Comparison of ENCODE assay signal across 18 cellular contexts in the genomic region with DNA sequence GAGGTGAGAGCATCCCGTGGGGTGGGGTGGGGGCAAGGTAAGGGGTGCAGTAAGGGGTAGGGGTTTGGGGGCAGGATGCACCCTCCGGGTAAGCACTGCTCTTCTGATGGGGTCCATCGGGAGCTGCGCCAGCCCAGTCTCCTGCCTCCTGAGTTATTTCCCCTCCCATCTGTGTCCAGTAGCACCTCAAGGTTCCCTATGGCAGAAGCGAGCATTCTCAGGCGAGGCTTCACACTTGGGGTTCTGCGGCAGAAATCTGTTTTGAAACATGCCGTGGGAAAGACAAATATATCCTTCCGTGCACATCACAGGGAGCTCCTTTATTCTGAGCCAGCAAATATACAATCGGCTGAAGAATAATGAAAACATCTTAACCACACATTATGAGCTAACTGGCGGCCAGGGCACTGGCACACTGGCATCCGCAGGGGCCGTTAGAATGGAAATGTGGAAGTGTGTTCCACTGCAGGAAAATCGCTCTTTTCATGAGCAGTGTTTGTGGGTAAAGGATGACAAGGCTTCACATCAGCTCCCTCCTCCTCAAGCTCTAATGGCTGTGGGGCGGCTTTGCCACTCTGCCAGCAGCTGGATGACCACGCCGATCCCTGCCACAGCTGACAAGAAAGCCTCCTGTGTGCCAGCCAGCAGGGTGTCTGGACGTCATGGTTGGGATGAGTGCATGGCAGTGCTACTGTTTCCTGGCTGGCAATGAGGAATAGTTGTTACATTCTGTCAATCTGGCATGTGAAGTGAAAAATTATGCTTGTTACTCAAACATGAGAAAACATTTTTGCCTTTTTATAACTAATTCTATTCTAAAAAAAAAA. TPM values are rescaled to one million over a fixed set of nuclear protein-coding genes. Genes with fewer than 3 reads are reported as not detected.
DNase-seq lines count a peak whose midpoint lies in the region; ATAC-seq and TF ChIP-seq lines count a peak whose summit lies in the region.
"Had no signal": no experiment of that assay in that cellular context is flagged by ENCODE, and none has a peak within 500 bp of the region (broad histone marks: within the 10 kb centered on the region; RNA-seq: fewer than 3 reads in every experiment).

No MANE protein-coding gene starts in this region.

- peaks cover 2 to 72% of the 10 kb centered on the region in 2 donors for H3K36me3 ChIP-seq in psoas muscle (ENCODE audit: insufficient read depth in 1 of 2, low read depth in 1 of 2)

- in situ Hi-C loops in astrocyte of the cerebellum (cut with HindIII; ENCODE audit: low sequenced_read_pairs): no loop called here

- peaks cover 33% of the 10 kb centered on the region for H3K36me3 Mint-ChIP-seq in stimulated activated memory B cell treated with anti-CD40 and anti-IgM and Interleukin-4, amounts not matched to agents 10 μg/mL and 1 μg/mL and 100 μg/mL, for 72 hours

- no peaks in the 10 kb centered on the region for H3K27me3 Mint-ChIP-seq in stimulated activated memory B cell treated with anti-CD40 and anti-IgM and Interleukin-4, amounts not matched to agents 10 μg/mL and 1 μg/mL and 100 μg/mL, for 72 hours
- H3K27me3 Mint-ChIP-seq: CD4-positive, CD25-positive, alpha-beta regulatory T cell had no signal

- no peak overlapping the region for H3K27ac ChIP-seq in psoas muscle
- H3K27ac ChIP-seq: A549 had no signal

- DNase-seq in Ammon's horn (ENCODE audit: low spot score) (peak; percentile 81), astrocyte of the cerebellum (ENCODE audit: low read depth) (peak; percentile 59), medulla oblongata (ENCODE audit: extremely low spot score) (peak; percentile 85), psoas muscle (no peak), GM10266 (ENCODE audit: extremely low spot score) (no peak), NCI-H510A treated with DMSO at 0.1 percent for 48 hours (lab: John Stamatoyannopoulos, UW) (no peak)
- DNase-seq in effector CD8-positive, alpha-beta T cell (lab: John Stamatoyannopoulos, UW): no peak
- DNase-seq: CD4-positive, CD25-positive, alpha-beta regulatory T cell; MM.1S; NCI-H1930; NCI-H2171 treated with DMSO at 0.1 percent for 48 hours; NCI-H82 had no signal

- H3K4me3 ChIP-seq in astrocyte of the cerebellum (ENCODE audit: low read depth, low read length) (no peak overlapping the region), psoas muscle (no peak overlapping the region)
- H3K4me3 ChIP-seq: A549, GM12878, HAP-1 had no signal

- H3K27me3 ChIP-seq in psoas muscle (ENCODE audit: insufficient read depth in 3 of 3, low read length in 2 of 3): no peaks in the 10 kb centered on the region

- H3K4me1 Mint-ChIP-seq in stimulated activated memory B cell treated with anti-CD40 and anti-IgM and Interleukin-4, amounts not matched to agents 10 μg/mL and 1 μg/mL and 100 μg/mL, for 72 hours: no peaks in the 10 kb centered on the region
- H3K4me1 Mint-ChIP-seq: CD4-positive, CD25-positive, alpha-beta regulatory T cell had no signal

- no peaks in the 10 kb centered on the region for H3K9me3 Mint-ChIP-seq in stimulated activated memory B cell treated with anti-CD40 and anti-IgM and Interleukin-4, amounts not matched to agents 10 μg/mL and 1 μg/mL and 100 μg/mL, for 72 hours

- H3K4me1 ChIP-seq in psoas muscle: no peaks in the 10 kb centered on the region
- H3K4me1 ChIP-seq: A549, HAP-1 had no signal

- 67 to 69% (median 67%) methylated on average over 18 of the region's 18 CpGs for WGBS in psoas muscle, 3 donors

- H3K9me3 ChIP-seq in psoas muscle: no peaks in the 10 kb centered on the region
- H3K9me3 ChIP-seq: A549, HAP-1 had no signal

- intact Hi-C loops in psoas muscle (cut with DNase I): no loop called here

- peak in 3 of 4 donors; percentile 60 to 77 (median 74) for ATAC-seq in psoas muscle
- no peak for ATAC-seq in stimulated activated memory B cell treated with anti-CD40 and anti-IgM and Interleukin-4, amounts not matched to agents 10 μg/mL and 1 μg/mL and 100 μg/mL, for 72 hours
- ATAC-seq: A549, GM12878, Panc1 had no signal

- no peak overlapping the region for H3K4me3 Mint-ChIP-seq in stimulated activated memory B cell treated with anti-CD40 and anti-IgM and Interleukin-4, amounts not matched to agents 10 μg/mL and 1 μg/mL and 100 μg/mL, for 72 hours
- H3K4me3 Mint-ChIP-seq: CD4-positive, CD25-positive, alpha-beta regulatory T cell had no signal

- no peak overlapping the region for H3K27ac Mint-ChIP-seq in stimulated activated memory B cell treated with anti-CD40 and anti-IgM and Interleukin-4, amounts not matched to agents 10 μg/mL and 1 μg/mL and 100 μg/mL, for 72 hours
- H3K27ac Mint-ChIP-seq: CD4-positive, CD25-positive, alpha-beta regulatory T cell had no signal

- no peak for TF ChIP-seq CTCF in astrocyte of the cerebellum (IDR thresholded peaks at IDR 0.05; ENCODE audit: low read depth, low read length, missing control alignments)
- TF ChIP-seq CTCF in psoas muscle (IDR thresholded peaks at IDR 0.05): no peak
- no peak for TF ChIP-seq CTCF in GM10266 (IDR thresholded peaks at IDR 0.05; ENCODE audit: control insufficient read depth, insufficient read depth, low read depth, missing control alignments)

RNA-seq across cellular contexts. Expression of gene MTHFSD, which starts 20.0 kb away (rescaled TPM):
- total RNA-seq in psoas muscle: 10 to 100 TPM in 2 of 4 donors, 1 to 10 TPM in 2; 6.8 to 15.8 (median 11.5) TPM
- polyA plus RNA-seq in psoas muscle: 10 to 100 TPM in 1 of 3 donors, 1 to 10 TPM in 2; 4.3 to 16.0 (median 8.0) TPM

RNA-seq across cellular contexts. Expression of gene FOXF1, which starts 24.7 kb away (rescaled TPM):
- total RNA-seq in psoas muscle: under 1 TPM in 2 of 4 donors, not detected in 2; 0.06 to 0.12 TPM
- polyA plus RNA-seq in psoas muscle: under 1 TPM; 0.01 to 0.03 (median 0.01) TPM
- total RNA-seq: CD4-positive, CD25-positive, alpha-beta regulatory T cell; GM12878 had no signal
- polyA plus RNA-seq: A549; CD4-positive, CD25-positive, alpha-beta regulatory T cell had no signal

RNA-seq across cellular contexts. Expression of gene FOXC2, which starts 31.6 kb away (rescaled TPM):
- total RNA-seq in psoas muscle: under 1 TPM; 0.15 to 0.34 (median 0.26) TPM
- under 1 TPM; 0.14 to 0.18 (median 0.16) TPM for polyA plus RNA-seq in psoas muscle
- total RNA-seq: CD4-positive, CD25-positive, alpha-beta regulatory T cell; GM12878; NCI-H460 had no signal
- polyA plus RNA-seq: CD4-positive, CD25-positive, alpha-beta regulatory T cell; GM12878 had no signal

RNA-seq across cellular contexts. Expression of gene FOXL1, which starts 43.4 kb away (rescaled TPM):
- under 1 TPM; 0.12 to 0.57 (median 0.31) TPM for total RNA-seq in psoas muscle
- 1 to 10 TPM in 1 of 3 donors, under 1 TPM in 2; 0.14 to 1.3 (median 0.18) TPM for polyA plus RNA-seq in psoas muscle
- total RNA-seq: CD4-positive, CD25-positive, alpha-beta regulatory T cell; GM12878 had no signal
- polyA plus RNA-seq: CD4-positive, CD25-positive, alpha-beta regulatory T cell had no signal

Comparison
In these comparisons a context has a peak if more than half of its experiments do, and no peak if none do; other contexts are left out.
1. DNase-seq: peak in Ammon's horn (single experiment), astrocyte of the cerebellum (single experiment) and medulla oblongata (single experiment); none in psoas muscle (0 of 2), GM10266 (single experiment), NCI-H510A treated with DMSO at 0.1 percent for 48 hours (single experiment) and effector CD8-positive, alpha-beta T cell (single experiment).